9 cellular contexts compared by ENCODE assay signal in genomic region chr16:681746-682427, GRCh38. TPM values are rescaled to one million over a fixed set of nuclear protein-coding genes. Genes with fewer than 3 reads are reported as not detected.
DNase-seq lines count a peak whose midpoint lies in the region; ATAC-seq and TF ChIP-seq lines count a peak whose summit lies in the region.
"Had no signal": no experiment of that assay in that cellular context is flagged by ENCODE, and none has a peak within 500 bp of the region (broad histone marks: within the 10 kb centered on the region; RNA-seq: fewer than 3 reads in every experiment).

No MANE protein-coding gene starts in this region.

- no peak overlapping the region for H3K27ac ChIP-seq in HL-60 (replicated peaks)
- no peak overlapping the region for H3K27ac ChIP-seq in mesenchymal stem cell (ENCODE audit: low read length, poor library complexity, severe bottlenecking)

- H3K27me3 Mint-ChIP-seq in activated naive CD8-positive, alpha-beta T cell treated with anti-CD3 and anti-CD28 coated beads, Interleukin-2, amount 50 U/mL, for 24 hours: peaks cover under 1% of the 10 kb centered on the region

- DNase-seq in AG09309 (ENCODE audit: low read depth): no peak
- no peak for DNase-seq in HL-60 (ENCODE audit: low read depth in 1 of 2, low spot score in 1 of 2)
- no peak for DNase-seq in activated naive CD8-positive, alpha-beta T cell treated with anti-CD3 and anti-CD28 coated beads, Interleukin-2, amount 50 U/mL, for 24 hours
- DNase-seq in mesenchymal stem cell: no peak
- DNase-seq in posterior cingulate gyrus: no peak
- no peak for DNase-seq in NCI-H1105 (lab: John Stamatoyannopoulos, UW)
- DNase-seq in COR-L47 (lab: John Stamatoyannopoulos, UW): no peak
- DNase-seq: foreskin melanocyte had no signal

- peaks cover 68% of the 10 kb centered on the region for H3K4me1 ChIP-seq in mesenchymal stem cell (ENCODE audit: control insufficient read depth, insufficient read depth, low read depth, low read length)

- WGBS in mesenchymal stem cell: 85% methylated on average over 28 of the region's 28 CpGs

- H2BK120ac ChIP-seq in mesenchymal stem cell (ENCODE audit: low read depth, low read length): no peak overlapping the region

- H3K9ac ChIP-seq in mesenchymal stem cell (ENCODE audit: low read length): peak overlapping the region; percentile 94

- H2BK12ac ChIP-seq in mesenchymal stem cell (ENCODE audit: low read length in 2 of 2): no peak overlapping the region

- H3K9me3 ChIP-seq in mesenchymal stem cell (ENCODE audit: control insufficient read depth, low read length): no peaks in the 10 kb centered on the region

- peaks cover 36 to 68% of the 10 kb centered on the region in 2 experiments for H3K36me3 ChIP-seq in mesenchymal stem cell (ENCODE audit: control insufficient read depth in 1 of 2, insufficient read depth in 2 of 2, low read depth in 1 of 2, low read length in 2 of 2)

- intact Hi-C loops in posterior cingulate gyrus (cut with DNase I): no loop called here

- H3K18ac ChIP-seq in mesenchymal stem cell (ENCODE audit: low read depth in 1 of 2, low read length in 2 of 2): no peak overlapping the region

- H2BK5ac ChIP-seq in mesenchymal stem cell (ENCODE audit: low read depth, low read length, poor library complexity, severe bottlenecking): no peak overlapping the region

- H4K91ac ChIP-seq in mesenchymal stem cell (ENCODE audit: low read length): no peak overlapping the region

- ATAC-seq in activated naive CD8-positive, alpha-beta T cell treated with anti-CD3 and anti-CD28 coated beads, Interleukin-2, amount 50 U/mL, for 24 hours: no peak
- no peak for ATAC-seq in GM19455 (IDR thresholded peaks at IDR 0.05; ENCODE audit: unreplicated experiment)

- H3K4me3 ChIP-seq in AG09309 (ENCODE audit: control insufficient read depth, low read depth, low read length): peak overlapping the region; percentile 77
- peak overlapping the region; percentile 62 for H3K4me3 ChIP-seq in HL-60 (replicated peaks; ENCODE audit: insufficient read depth, low read length)
- H3K4me3 ChIP-seq in mesenchymal stem cell (ENCODE audit: insufficient read depth in 1 of 2, low read depth in 1 of 2, low read length in 2 of 2): peak overlapping the region in 1 of 2 experiments; percentile 93

- no peak overlapping the region for H3K23ac ChIP-seq in mesenchymal stem cell (ENCODE audit: low read length in 2 of 2)

- no peak overlapping the region for H2AFZ ChIP-seq in mesenchymal stem cell (ENCODE audit: low read depth, low read length)

- H3K4me3 Mint-ChIP-seq in activated naive CD8-positive, alpha-beta T cell treated with anti-CD3 and anti-CD28 coated beads, Interleukin-2, amount 50 U/mL, for 24 hours: peak overlapping the region; percentile 82

- H3K14ac ChIP-seq in mesenchymal stem cell (ENCODE audit: low read length in 2 of 2): no peak overlapping the region

- no peak overlapping the region for H3K4ac ChIP-seq in mesenchymal stem cell (ENCODE audit: low read depth in 1 of 2, low read length in 2 of 2)

- peak overlapping the region; percentile 38 for H4K8ac ChIP-seq in mesenchymal stem cell (ENCODE audit: low read length)

- H3K27me3 ChIP-seq in HL-60 (ENCODE audit: insufficient read depth, poor library complexity, severe bottlenecking) (no peaks in the 10 kb centered on the region), mesenchymal stem cell (ENCODE audit: control insufficient read depth in 1 of 2, insufficient read depth in 1 of 2, low read length in 2 of 2) (no peaks in the 10 kb centered on the region)

- peaks cover 18% of the 10 kb centered on the region for H3K36me3 Mint-ChIP-seq in activated naive CD8-positive, alpha-beta T cell treated with anti-CD3 and anti-CD28 coated beads, Interleukin-2, amount 50 U/mL, for 24 hours (ENCODE audit: low read depth)

- no peaks in the 10 kb centered on the region for H3K9me3 Mint-ChIP-seq in activated naive CD8-positive, alpha-beta T cell treated with anti-CD3 and anti-CD28 coated beads, Interleukin-2, amount 50 U/mL, for 24 hours

- H2BK15ac ChIP-seq in mesenchymal stem cell (ENCODE audit: low read depth, poor library complexity, severe bottlenecking): no peak overlapping the region

- no peak overlapping the region for H2AK5ac ChIP-seq in mesenchymal stem cell (ENCODE audit: low read length, severe bottlenecking)

- peak overlapping the region; percentile 54 for H3K27ac Mint-ChIP-seq in activated naive CD8-positive, alpha-beta T cell treated with anti-CD3 and anti-CD28 coated beads, Interleukin-2, amount 50 U/mL, for 24 hours

- H3K4me1 Mint-ChIP-seq in activated naive CD8-positive, alpha-beta T cell treated with anti-CD3 and anti-CD28 coated beads, Interleukin-2, amount 50 U/mL, for 24 hours: peaks cover 34% of the 10 kb centered on the region

- peak overlapping the region; percentile 83 for H3K4me2 ChIP-seq in mesenchymal stem cell (ENCODE audit: low read length, poor library complexity, severe bottlenecking)

- TF ChIP-seq CTCF in AG09309 (IDR thresholded peaks at IDR 0.05; ENCODE audit: control insufficient read depth, insufficient read depth, low read depth, low read length, missing control alignments): no peak
- TF ChIP-seq CTCF in HL-60 (IDR thresholded peaks at IDR 0.05; ENCODE audit: insufficient read depth, low read length): no peak

- H3K79me1 ChIP-seq in mesenchymal stem cell (replicated peaks; ENCODE audit: low read length, poor library complexity, severe bottlenecking): peaks cover 27% of the 10 kb centered on the region

RNA-seq across cellular contexts. Expression of gene STUB1, which starts 1.7 kb away (rescaled TPM):
- polyA plus RNA-seq in mesenchymal stem cell (2013, experiment 1 of 2): 116 TPM
- polyA plus RNA-seq in mesenchymal stem cell (2013, experiment 2 of 2): 121 TPM

RNA-seq across cellular contexts. Expression of gene JMJD8, which starts 2.2 kb away (rescaled TPM):
- polyA plus RNA-seq in mesenchymal stem cell (2013, experiment 1 of 2): 51.4 TPM
- polyA plus RNA-seq in mesenchymal stem cell (2013, experiment 2 of 2): 50.3 TPM

RNA-seq across cellular contexts. Expression of gene RHBDL1, which starts 6.4 kb away (rescaled TPM):
- 1.5 TPM for polyA plus RNA-seq in mesenchymal stem cell (2013, experiment 1 of 2)
- 1.3 TPM for polyA plus RNA-seq in mesenchymal stem cell (2013, experiment 2 of 2)

RNA-seq across cellular contexts. Expression of gene WDR24, which starts 8.3 kb away (rescaled TPM):
- polyA plus RNA-seq in mesenchymal stem cell (2013, experiment 1 of 2): 6.3 TPM
- 6.4 TPM for polyA plus RNA-seq in mesenchymal stem cell (2013, experiment 2 of 2)

RNA-seq across cellular contexts. Expression of gene RHOT2, which starts 14.0 kb away (rescaled TPM):
- polyA plus RNA-seq in mesenchymal stem cell (2013, experiment 1 of 2): 61.9 TPM
- polyA plus RNA-seq in mesenchymal stem cell (2013, experiment 2 of 2): 56.8 TPM
